Comparison of ENCODE assay signal across 28 cellular contexts in the genomic region with DNA sequence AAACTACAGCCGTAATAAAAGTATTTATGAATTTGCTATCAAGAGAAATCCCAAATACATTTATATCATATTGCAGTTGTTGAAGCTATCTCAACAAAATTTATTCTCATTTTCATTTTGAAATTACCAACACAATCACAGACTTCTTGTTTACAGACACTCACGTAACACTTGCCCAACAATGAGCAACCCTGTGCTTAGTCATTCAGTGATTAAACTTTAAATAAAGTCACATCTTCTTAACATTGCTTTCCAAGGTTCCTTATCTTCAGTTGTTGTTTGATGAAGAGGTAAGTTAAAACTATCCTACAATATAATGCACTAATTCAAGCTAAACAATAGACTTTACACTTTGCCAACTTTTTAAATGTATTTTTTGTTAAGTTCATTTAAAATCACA.
DNase-seq lines count a peak whose midpoint lies in the region; ATAC-seq, FAIRE-seq and TF ChIP-seq lines count a peak whose summit lies in the region.
"Had no signal": no experiment of that assay in that cellular context is flagged by ENCODE, and none has a peak within 500 bp of the region (broad histone marks: within the 10 kb centered on the region; RNA-seq: fewer than 3 reads in every experiment).

No MANE protein-coding gene starts in this region.

- no peaks in the 10 kb centered on the region for H3K9me1 ChIP-seq in endothelial cell of umbilical vein (replicated peaks; ENCODE audit: control insufficient read depth, extremely low read depth, insufficient read depth, low read length)

- no peak overlapping the region for H3K4me2 ChIP-seq in endothelial cell of umbilical vein (ENCODE audit: insufficient read depth, low read length)

- no peak for ATAC-seq in activated CD8-positive, alpha-beta T cell treated with anti-CD3 and anti-CD28 coated beads for 36 hours
- no peak for ATAC-seq in stimulated activated memory B cell treated with anti-CD40 and anti-IgM and Interleukin-4, amounts not matched to agents 10 μg/mL and 1 μg/mL and 100 μg/mL, for 72 hours
- ATAC-seq: activated CD8-positive, alpha-beta memory T cell treated with anti-CD3 and anti-CD28 coated beads, Interleukin-2, amount 10 ng/mL, durations not matched to agents 7 days and 5 days; left lobe of liver; natural killer cell treated with Interleukin-12 subunit alpha and Interleukin-12 subunit beta and Interleukin-15 and Interleukin-18, amount 100 ng/mL, for 72 hours; right lobe of liver had no signal

- no peaks in the 10 kb centered on the region for H4K20me1 ChIP-seq in endothelial cell of umbilical vein (replicated peaks; ENCODE audit: control insufficient read depth, extremely low read depth, insufficient read depth, low read length)

- peak; percentile 34 for DNase-seq in EL
- DNase-seq in NCI-H226, result peak; percentile 41
- DNase-seq in endothelial cell of umbilical vein (ENCODE audit: low read depth, low spot score), result peak; percentile 14
- DNase-seq in kidney tubule cell (ENCODE audit: low spot score), result peak; percentile 20
- DNase-seq in activated CD8-positive, alpha-beta T cell treated with anti-CD3 and anti-CD28 coated beads for 36 hours, result no peak
- no peak for DNase-seq in retina
- DNase-seq: activated CD4-positive, alpha-beta T cell treated with anti-CD3 and anti-CD28 coated beads for 4 hours; activated CD8-positive, alpha-beta memory T cell treated with anti-CD3 and anti-CD28 coated beads, Interleukin-2, amount 10 ng/mL, durations not matched to agents 7 days and 5 days; CD4-positive, alpha-beta memory T cell; DMS79; effector CD8-positive, alpha-beta T cell; esophagus squamous epithelium; GOT3; head of caudate nucleus; NCI-H510A; NK-92 treated with Interleukin-12 subunit alpha and Interleukin-12 subunit beta, amount 100 ng/mL, for 24 hours; ovary; right lobe of liver; stimulated activated CD4-positive, alpha-beta T cell treated with anti-CD3 and anti-CD28 coated beads, Interleukin-15, amount 100 ng/mL, for 24 hours; T-helper 1 cell had no signal

- POLR2A ChIA-PET in endothelial cell of umbilical vein (lab: Charles Lee), result no interaction called here
- POLR2A ChIA-PET in activated CD8-positive, alpha-beta T cell treated with anti-CD3 and anti-CD28 coated beads for 36 hours (lab: Charles Lee), result no interaction called here

- no peaks in the 10 kb centered on the region for H3K79me2 ChIP-seq in endothelial cell of umbilical vein (ENCODE audit: control insufficient read depth, insufficient read depth, low read length)

- TF ChIP-seq POLR2A in endothelial cell of umbilical vein (IDR thresholded peaks at IDR 0.05; ENCODE audit: low read depth, low read length), result no peak

- no peak overlapping the region for H3K27ac ChIP-seq in endothelial cell of umbilical vein (ENCODE audit: insufficient read depth, low read depth, low read length)
- H3K27ac ChIP-seq: esophagus squamous epithelium, HL-60, ovary, right lobe of liver, SJSA1 had no signal

- no peak overlapping the region for H3K27ac Mint-ChIP-seq in activated CD8-positive, alpha-beta T cell treated with anti-CD3 and anti-CD28 coated beads for 36 hours
- no peak overlapping the region for H3K27ac Mint-ChIP-seq in stimulated activated memory B cell treated with anti-CD40 and anti-IgM and Interleukin-4, amounts not matched to agents 10 μg/mL and 1 μg/mL and 100 μg/mL, for 72 hours
- H3K27ac Mint-ChIP-seq: activated CD8-positive, alpha-beta memory T cell treated with anti-CD3 and anti-CD28 coated beads, Interleukin-2, amount 10 ng/mL, durations not matched to agents 7 days and 5 days; activated naive CD4-positive, alpha-beta T cell treated with anti-CD3 and anti-CD28 coated beads, Interleukin-2, amount 50 U/mL, for 24 hours; activated T-helper 1 cell treated with anti-CD3 and anti-CD28 coated beads, Interleukin-12 subunit alpha, Interleukin-12 subunit beta, Interleukin-2, Interleukin-4 antibody, amounts not matched to agents 30 ng/mL and 10 ng/mL and 1 ng/mL, durations not matched to agents 14 hours and 24 hours and 36 hours; CD4-positive, alpha-beta memory T cell; natural killer cell treated with Interleukin-12 subunit alpha and Interleukin-12 subunit beta and Interleukin-15 and Interleukin-18, amount 100 ng/mL, for 72 hours had no signal

- dilution Hi-C loops in endothelial cell of umbilical vein (cut with MboI; ENCODE audit: extremely low pct_ligation_motif_present, low sequenced_read_pairs), result no loop called here

- no peaks in the 10 kb centered on the region for H3K9me3 Mint-ChIP-seq in activated CD8-positive, alpha-beta T cell treated with anti-CD3 and anti-CD28 coated beads for 36 hours
- no peaks in the 10 kb centered on the region for H3K9me3 Mint-ChIP-seq in stimulated activated memory B cell treated with anti-CD40 and anti-IgM and Interleukin-4, amounts not matched to agents 10 μg/mL and 1 μg/mL and 100 μg/mL, for 72 hours
- H3K9me3 Mint-ChIP-seq: activated naive CD4-positive, alpha-beta T cell treated with anti-CD3 and anti-CD28 coated beads, Interleukin-2, amount 50 U/mL, for 24 hours; activated T-helper 1 cell treated with anti-CD3 and anti-CD28 coated beads, Interleukin-12 subunit alpha, Interleukin-12 subunit beta, Interleukin-2, Interleukin-4 antibody, amounts not matched to agents 30 ng/mL and 10 ng/mL and 1 ng/mL, durations not matched to agents 14 hours and 24 hours and 36 hours had no signal

- H2AFZ ChIP-seq in endothelial cell of umbilical vein (ENCODE audit: low read depth, low read length), result no peak overlapping the region

- TF ChIP-seq CTCF in endothelial cell of umbilical vein (IDR thresholded peaks at IDR 0.05; ENCODE audit: extremely low read depth in 1 of 2, insufficient read depth in 1 of 2, low read depth in 1 of 2, low read length in 2 of 2), result no peak
- TF ChIP-seq CTCF in activated CD8-positive, alpha-beta T cell treated with anti-CD3 and anti-CD28 coated beads for 36 hours (IDR thresholded peaks at IDR 0.05), result no peak

- H3K36me3 Mint-ChIP-seq in activated CD8-positive, alpha-beta T cell treated with anti-CD3 and anti-CD28 coated beads for 36 hours (ENCODE audit: low read depth), result no peaks in the 10 kb centered on the region
- H3K36me3 Mint-ChIP-seq in stimulated activated memory B cell treated with anti-CD40 and anti-IgM and Interleukin-4, amounts not matched to agents 10 μg/mL and 1 μg/mL and 100 μg/mL, for 72 hours, result no peaks in the 10 kb centered on the region
- H3K36me3 Mint-ChIP-seq: activated CD8-positive, alpha-beta memory T cell treated with anti-CD3 and anti-CD28 coated beads, Interleukin-2, amount 10 ng/mL, durations not matched to agents 7 days and 5 days; activated naive CD4-positive, alpha-beta T cell treated with anti-CD3 and anti-CD28 coated beads, Interleukin-2, amount 50 U/mL, for 24 hours; CD4-positive, alpha-beta memory T cell had no signal

- no peaks in the 10 kb centered on the region for H3K27me3 Mint-ChIP-seq in activated CD8-positive, alpha-beta T cell treated with anti-CD3 and anti-CD28 coated beads for 36 hours
- no peaks in the 10 kb centered on the region for H3K27me3 Mint-ChIP-seq in stimulated activated memory B cell treated with anti-CD40 and anti-IgM and Interleukin-4, amounts not matched to agents 10 μg/mL and 1 μg/mL and 100 μg/mL, for 72 hours
- H3K27me3 Mint-ChIP-seq: activated CD8-positive, alpha-beta memory T cell treated with anti-CD3 and anti-CD28 coated beads, Interleukin-2, amount 10 ng/mL, durations not matched to agents 7 days and 5 days; activated naive CD4-positive, alpha-beta T cell treated with anti-CD3 and anti-CD28 coated beads, Interleukin-2, amount 50 U/mL, for 24 hours; CD4-positive, alpha-beta memory T cell; natural killer cell treated with Interleukin-12 subunit alpha and Interleukin-12 subunit beta and Interleukin-15 and Interleukin-18, amount 100 ng/mL, for 72 hours had no signal

- H3K9me3 ChIP-seq in endothelial cell of umbilical vein (replicated peaks; ENCODE audit: control insufficient read depth, insufficient read depth, low read length), result no peaks in the 10 kb centered on the region
- H3K9me3 ChIP-seq: esophagus squamous epithelium, ovary, right lobe of liver, SJSA1 had no signal

- no peaks in the 10 kb centered on the region for H3K36me3 ChIP-seq in endothelial cell of umbilical vein (ENCODE audit: control insufficient read depth in 2 of 2, extremely low read depth in 1 of 2, insufficient read depth in 2 of 2, low read length in 2 of 2)
- H3K36me3 ChIP-seq: esophagus squamous epithelium, ovary, right lobe of liver, SJSA1 had no signal

- intact Hi-C loops in endothelial cell of umbilical vein (cut with micrococcal nuclease), result no loop called here
- intact Hi-C loops in activated CD8-positive, alpha-beta T cell treated with anti-CD3 and anti-CD28 coated beads for 36 hours (cut with micrococcal nuclease), result no loop called here

- no peaks in the 10 kb centered on the region for H3K27me3 ChIP-seq in endothelial cell of umbilical vein (ENCODE audit: control insufficient read depth in 2 of 2, insufficient read depth in 2 of 2, low read length in 2 of 2)
- H3K27me3 ChIP-seq: esophagus squamous epithelium, ovary, right lobe of liver had no signal

- CTCF ChIA-PET in endothelial cell of umbilical vein (lab: Charles Lee), result no interaction called here
- CTCF ChIA-PET in activated CD8-positive, alpha-beta T cell treated with anti-CD3 and anti-CD28 coated beads for 36 hours (lab: Charles Lee), result no interaction called here

- no peak overlapping the region for H3K4me3 Mint-ChIP-seq in activated CD8-positive, alpha-beta T cell treated with anti-CD3 and anti-CD28 coated beads for 36 hours
- H3K4me3 Mint-ChIP-seq in stimulated activated memory B cell treated with anti-CD40 and anti-IgM and Interleukin-4, amounts not matched to agents 10 μg/mL and 1 μg/mL and 100 μg/mL, for 72 hours, result no peak overlapping the region
- H3K4me3 Mint-ChIP-seq: activated CD8-positive, alpha-beta memory T cell treated with anti-CD3 and anti-CD28 coated beads, Interleukin-2, amount 10 ng/mL, durations not matched to agents 7 days and 5 days; activated naive CD4-positive, alpha-beta T cell treated with anti-CD3 and anti-CD28 coated beads, Interleukin-2, amount 50 U/mL, for 24 hours; activated T-helper 1 cell treated with anti-CD3 and anti-CD28 coated beads, Interleukin-12 subunit alpha, Interleukin-12 subunit beta, Interleukin-2, Interleukin-4 antibody, amounts not matched to agents 30 ng/mL and 10 ng/mL and 1 ng/mL, durations not matched to agents 14 hours and 24 hours and 36 hours; CD4-positive, alpha-beta memory T cell; natural killer cell treated with Interleukin-12 subunit alpha and Interleukin-12 subunit beta and Interleukin-15 and Interleukin-18, amount 100 ng/mL, for 72 hours had no signal

- H3K9ac ChIP-seq in endothelial cell of umbilical vein (replicated peaks; ENCODE audit: extremely low read depth, insufficient read depth, low read length), result no peak overlapping the region

- peak; percentile 47 for FAIRE-seq in endothelial cell of umbilical vein (lab: Jason Lieb, UNC)
- FAIRE-seq: RCC 7860 had no signal

- no TSS peak for BruUV-seq in endothelial cell of umbilical vein (replicated peaks; lab: Mats Ljungman, UMichigan)

- no peaks in the 10 kb centered on the region for H3K4me1 ChIP-seq in endothelial cell of umbilical vein (ENCODE audit: control insufficient read depth, extremely low read depth, insufficient read depth, low read length)
- H3K4me1 ChIP-seq: esophagus squamous epithelium, right lobe of liver, SJSA1 had no signal

- no peak overlapping the region for H3K4me3 ChIP-seq in endothelial cell of umbilical vein (replicated peaks in 1 of 3; ENCODE audit: insufficient read depth in 1 of 3, low read depth in 1 of 3, low read length in 3 of 3)
- H3K4me3 ChIP-seq: esophagus squamous epithelium, ovary, right lobe of liver, SJSA1 had no signal

- no peaks in the 10 kb centered on the region for H3K4me1 Mint-ChIP-seq in activated CD8-positive, alpha-beta T cell treated with anti-CD3 and anti-CD28 coated beads for 36 hours (ENCODE audit: low read depth)
- no peaks in the 10 kb centered on the region for H3K4me1 Mint-ChIP-seq in stimulated activated memory B cell treated with anti-CD40 and anti-IgM and Interleukin-4, amounts not matched to agents 10 μg/mL and 1 μg/mL and 100 μg/mL, for 72 hours
- H3K4me1 Mint-ChIP-seq: activated CD8-positive, alpha-beta memory T cell treated with anti-CD3 and anti-CD28 coated beads, Interleukin-2, amount 10 ng/mL, durations not matched to agents 7 days and 5 days; activated naive CD4-positive, alpha-beta T cell treated with anti-CD3 and anti-CD28 coated beads, Interleukin-2, amount 50 U/mL, for 24 hours; CD4-positive, alpha-beta memory T cell had no signal

Comparison
In these comparisons a context has a peak if more than half of its experiments do, and no peak if none do; other contexts are left out.
1. DNase-seq: peak in EL (single experiment), NCI-H226 (single experiment), endothelial cell of umbilical vein (single experiment) and kidney tubule cell (single experiment); none in activated CD8-positive, alpha-beta T cell treated with anti-CD3 and anti-CD28 coated beads for 36 hours (single experiment) and retina (single experiment).